ENCODE assay signal across 8 cellular contexts in the genomic region with DNA sequence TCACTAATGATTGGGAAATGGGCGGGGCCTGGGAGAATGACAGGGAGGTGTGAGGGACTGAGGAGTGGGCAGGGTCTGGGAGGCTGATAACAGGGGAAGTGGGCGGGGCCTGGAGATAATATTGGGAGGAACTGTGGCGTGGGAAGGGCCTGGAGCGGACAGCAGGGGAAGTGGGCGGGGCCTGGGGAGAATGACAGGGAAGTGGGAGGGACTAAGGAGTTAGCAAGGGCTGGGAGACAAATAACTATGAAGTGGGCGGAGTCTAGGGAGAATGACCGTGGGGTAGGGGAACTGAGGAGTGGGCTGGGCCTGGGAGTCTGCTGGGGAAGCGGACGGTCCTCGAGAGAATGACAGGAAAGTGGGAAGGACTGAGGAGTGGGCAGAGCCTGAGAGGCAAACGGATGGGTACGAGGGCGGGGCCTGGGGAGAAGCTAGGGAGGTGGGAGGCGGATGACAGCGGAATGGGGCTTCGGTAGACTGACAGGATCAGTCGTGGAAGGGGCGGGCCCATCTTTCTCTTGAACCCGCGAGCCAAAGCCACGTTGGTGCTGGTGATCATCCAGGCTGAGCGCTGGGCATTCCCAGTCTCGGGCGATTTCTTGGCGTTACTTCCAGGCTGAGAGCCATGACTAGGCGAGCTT. TPM values are rescaled to one million over a fixed set of nuclear protein-coding genes. Genes with fewer than 3 reads are reported as not detected.
DNase-seq lines count a peak whose midpoint lies in the region; FAIRE-seq and TF ChIP-seq lines count a peak whose summit lies in the region.

No MANE protein-coding gene starts in this region.

- intact Hi-C loops in spleen (cut with DNase I; ENCODE audit: low total_unique reads): loop anchor here (5.0 to 10.0 kb wide), 2 partner anchors 229 to 346 kb away; no protein-coding TSS in a partner anchor

- no peak for TF ChIP-seq CTCF in WI38 (IDR thresholded peaks at IDR 0.05; ENCODE audit: low read depth, low read length)
- peak in 1 of 11 experiments; percentile 5 for TF ChIP-seq CTCF in spleen (IDR thresholded peaks at IDR 0.05 in 8 of 11, conservative IDR thresholded peaks at IDR 0.05 in 3 of 11)

- TF ChIP-seq POLR2A in H54 (IDR thresholded peaks at IDR 0.05; ENCODE audit: low read depth, low read length) (peak; percentile 15; the same call in 1 of the 2 replicates), spleen (IDR thresholded peaks at IDR 0.05) (peak in 1 of 3 donors; percentile 46)

- H3K4me3 ChIP-seq in WI38 (ENCODE audit: low read depth, low read length) (peak overlapping the region; percentile 56), spleen (peak overlapping the region; percentile 55 to 86 (median 65))

- DNase-seq in DMS79 treated with DMSO at 0.1 percent for 48 hours (lab: John Stamatoyannopoulos, UW) (peak; percentile 27), H54 (ENCODE audit: insufficient read length, low spot score) (peak; percentile 91), NCI-H1048 (lab: John Stamatoyannopoulos, UW) (peak; percentile 90), cerebellar nuclear complex (lab: John Stamatoyannopoulos, UW) (peak; percentile 49 to 88), islet precursor cell (peak; percentile 98), spleen (peak; percentile 96), NCI-H1092 treated with DMSO at 0.1 percent for 48 hours (lab: John Stamatoyannopoulos, UW) (no peak)

- peak; percentile 65 for FAIRE-seq in H54 (lab: Jason Lieb, UNC)

- H3K27me3 ChIP-seq in spleen (replicated peaks in 1 of 7): no peaks in the 10 kb centered on the region

- 0 to 2% (median 1%) methylated on average over 24 to 26 of the region's 26 CpGs for WGBS in spleen, 5 donors

- H3K9me3 ChIP-seq in spleen: no peaks in the 10 kb centered on the region

- H3K27ac ChIP-seq in spleen: peak overlapping the region; percentile 73 to 92 (median 87)

- H3K36me3 ChIP-seq in spleen: no peaks in the 10 kb centered on the region

- peaks cover 16 to 58% (median 33%) of the 10 kb centered on the region in 6 donors for H3K4me1 ChIP-seq in spleen

RNA-seq across cellular contexts. Expression of a gene that starts 14.0 kb away (rescaled TPM):
- 10 to 100 TPM; 11.4 to 23.8 (median 20.7) TPM for total RNA-seq in spleen
- polyA plus RNA-seq in spleen: 1 to 10 TPM; 1.7 to 7.2 (median 2.0) TPM

RNA-seq across cellular contexts. Expression of a gene that starts 14.7 kb away (rescaled TPM):
- 1 to 10 TPM in 6 of 7 donors, under 1 TPM in 1; 0.72 to 4.1 (median 3.3) TPM for total RNA-seq in spleen
- polyA plus RNA-seq in spleen: 1 to 10 TPM; 1.5 to 3.1 (median 2.7) TPM

RNA-seq across cellular contexts. Expression of a gene that starts 34.6 kb away (rescaled TPM):
- 10 to 100 TPM; 39.3 to 70.9 (median 58.5) TPM for total RNA-seq in spleen
- polyA plus RNA-seq in spleen: 10 to 100 TPM; 36.8 to 67.1 (median 65.1) TPM

RNA-seq across cellular contexts. Expression of a gene that starts 52.1 kb away (rescaled TPM):
- total RNA-seq in spleen: 1 to 10 TPM in 5 of 7 donors, not detected in 2; 1.1 to 2.0 (median 1.3) TPM
- 1 to 10 TPM; 1.0 to 1.5 (median 1.1) TPM for polyA plus RNA-seq in spleen

RNA-seq across cellular contexts. Expression of a gene that starts 56.5 kb away (rescaled TPM):
- total RNA-seq in spleen: 10 to 100 TPM; 14.9 to 39.6 (median 19.6) TPM
- 10 to 100 TPM in 2 of 3 donors, 1 to 10 TPM in 1; 7.5 to 11.4 (median 10.5) TPM for polyA plus RNA-seq in spleen
